ENCODE assay signal across 10 cellular contexts in genomic region chr20:57439432-57439831, GRCh38. TPM values are rescaled to one million over a fixed set of nuclear protein-coding genes. Genes with fewer than 3 reads are reported as not detected.
A peak's percentile ranks its signal among the peaks of the same experiment; 100 is the strongest.
DNase-seq lines count a peak whose midpoint lies in the region; ATAC-seq, FAIRE-seq and TF ChIP-seq lines count a peak whose summit lies in the region.
"Had no signal": no experiment of that assay in that cellular context is flagged by ENCODE, and none has a peak within 500 bp of the region (broad histone marks: within the 10 kb centered on the region; RNA-seq: fewer than 3 reads in every experiment).

No MANE protein-coding gene starts in this region.

- H3K4me1 Mint-ChIP-seq in T-helper 17 cell, result peaks cover 18% of the 10 kb centered on the region
- H3K4me1 Mint-ChIP-seq in stimulated activated effector memory CD8-positive, alpha-beta T cell treated with anti-CD3 and anti-CD28 coated beads, Interleukin-12 subunit alpha, Interleukin-12 subunit beta, amount 100 ng/mL, for 72 hours, result peaks cover 28% of the 10 kb centered on the region

- no peaks in the 10 kb centered on the region for H3K27me3 Mint-ChIP-seq in T-helper 17 cell

- H3K27ac ChIP-seq in A549, result no peak overlapping the region

- no peak for TF ChIP-seq EP300 in A549 (IDR thresholded peaks at IDR 0.05)

- intact Hi-C loops in mucosa of descending colon (cut with DNase I, micrococcal nuclease), result no loop called here

- DNase-seq in A549 (ENCODE audit: low read depth in 1 of 2, low spot score in 1 of 2) (peak in 1 of 2 experiments; percentile 29), M059J (ENCODE audit: low read depth) (peak; percentile 57), T47D (ENCODE audit: low read depth in 1 of 2, low spot score in 1 of 2) (peak; percentile 80 to 97), mucosa of descending colon (peak; percentile 68 to 82 (median 77)), T-helper 17 cell (no peak), GM20000 (ENCODE audit: low spot score) (no peak)
- DNase-seq in stimulated activated effector memory CD8-positive, alpha-beta T cell treated with anti-CD3 and anti-CD28 coated beads, Interleukin-12 subunit alpha, Interleukin-12 subunit beta, amount 100 ng/mL, for 72 hours (ENCODE audit: low spot score in 2 of 2), result no peak
- DNase-seq: activated CD8-positive, alpha-beta memory T cell treated with anti-CD3 and anti-CD28 coated beads for 24 hours had no signal

- TF ChIP-seq CTCF in A549 (IDR thresholded peaks at IDR 0.05), result no peak
- TF ChIP-seq CTCF in mucosa of descending colon (IDR thresholded peaks at IDR 0.05), result no peak
- no peak for TF ChIP-seq CTCF in GM20000 (IDR thresholded peaks at IDR 0.05; ENCODE audit: extremely low read depth, missing control alignments)

- no peaks in the 10 kb centered on the region for H3K36me3 Mint-ChIP-seq in T-helper 17 cell (ENCODE audit: low read depth)
- H3K36me3 Mint-ChIP-seq in stimulated activated effector memory CD8-positive, alpha-beta T cell treated with anti-CD3 and anti-CD28 coated beads, Interleukin-12 subunit alpha, Interleukin-12 subunit beta, amount 100 ng/mL, for 72 hours, result no peaks in the 10 kb centered on the region

- peaks cover 5% of the 10 kb centered on the region; the same call in 1 of the 3 replicates for H3K9me3 ChIP-seq in A549
- H3K9me3 ChIP-seq in mucosa of descending colon, result no peaks in the 10 kb centered on the region
- no peaks in the 10 kb centered on the region for H3K9me3 ChIP-seq in T-helper 17 cell (ENCODE audit: control insufficient read depth, low read length, poor library complexity, severe bottlenecking)

- POLR2A ChIA-PET in A549 (lab: Yijun Ruan, JAX), result no interaction called here

- no peak overlapping the region for H3K4me3 Mint-ChIP-seq in T-helper 17 cell
- H3K4me3 Mint-ChIP-seq in stimulated activated effector memory CD8-positive, alpha-beta T cell treated with anti-CD3 and anti-CD28 coated beads, Interleukin-12 subunit alpha, Interleukin-12 subunit beta, amount 100 ng/mL, for 72 hours, result no peak overlapping the region

- 31% methylated on average over 4 of the region's 6 CpGs for WGBS in A549 (ENCODE audit: missing lambda C conversion rate)

- H3K36me3 ChIP-seq in mucosa of descending colon (ENCODE audit: low read depth), result no peaks in the 10 kb centered on the region

- TF ChIP-seq RAD21 in A549 (conservative IDR thresholded peaks at IDR 0.05 in 1 of 2, IDR thresholded peaks at IDR 0.05 in 1 of 2), result no peak

- H3K4me2 ChIP-seq in A549, result peak overlapping the region; percentile 30; the same call in 2 of the 3 replicates

- no peak overlapping the region for H3K27ac Mint-ChIP-seq in T-helper 17 cell
- no peak overlapping the region for H3K27ac Mint-ChIP-seq in stimulated activated effector memory CD8-positive, alpha-beta T cell treated with anti-CD3 and anti-CD28 coated beads, Interleukin-12 subunit alpha, Interleukin-12 subunit beta, amount 100 ng/mL, for 72 hours

- no peaks in the 10 kb centered on the region for H3K9me3 Mint-ChIP-seq in stimulated activated effector memory CD8-positive, alpha-beta T cell treated with anti-CD3 and anti-CD28 coated beads, Interleukin-12 subunit alpha, Interleukin-12 subunit beta, amount 100 ng/mL, for 72 hours

- ATAC-seq in A549 (peak; percentile 32 to 40; a peak in 1 of 6 replicates), mucosa of descending colon (peak; percentile 73), T-helper 17 cell (no peak), HG03175 (IDR thresholded peaks at IDR 0.05; ENCODE audit: unreplicated experiment) (no peak)
- no peak for ATAC-seq in stimulated activated effector memory CD8-positive, alpha-beta T cell treated with anti-CD3 and anti-CD28 coated beads, Interleukin-12 subunit alpha, Interleukin-12 subunit beta, amount 100 ng/mL, for 72 hours

- FAIRE-seq in A549 (lab: Jason Lieb, UNC), result no peak
- FAIRE-seq: colon had no signal

- CTCF ChIA-PET in A549 (lab: Yijun Ruan, JAX), result interaction anchor here (0.7 to 1.5 kb wide), 5 partner anchors 39 to 59 kb away, joined by 3 read pairs; no protein-coding TSS in a partner anchor

- H3K4me1 ChIP-seq in A549 (peaks cover 3% of the 10 kb centered on the region; the same call in 1 of the 3 replicates), mucosa of descending colon (ENCODE audit: low read depth) (peaks cover 6% of the 10 kb centered on the region)

- in situ Hi-C loops in T47D (cut with HindIII; ENCODE audit: low pct_unique_long_range_greater_than_20kb, low sequenced_read_pairs), result no loop called here

- H3K4me3 ChIP-seq in A549 (no peak overlapping the region), mucosa of descending colon (no peak overlapping the region)

- TF ChIP-seq POLR2A in A549 (IDR thresholded peaks at IDR 0.05; ENCODE audit: low read length), result no peak

TF ChIP-seq in A549, 52 proteins besides CTCF, POLR2A, EP300 and RAD21:
- TF ChIP-seq RARB (CRISPR knock-in tag; IDR thresholded peaks at IDR 0.05) (no peak), TFCP2L1 (CRISPR knock-in tag; IDR thresholded peaks at IDR 0.05) (no peak), KDM5A (IDR thresholded peaks at IDR 0.05) (no peak)

RNA-seq across cellular contexts. Expression of gene RBM38, which starts 48.2 kb away (rescaled TPM):
- 6.6 and 7.6 TPM in 2 replicates for polyA plus RNA-seq in A549 (2011; rRNA removed)
- 21.0 and 30.4 TPM in 2 replicates for polyA plus RNA-seq in A549 (2012; cell fraction: cytosol; rRNA removed)
- polyA plus RNA-seq in A549 (2012; cell fraction: nucleus; rRNA removed), result 23.6 and 33.0 TPM in 2 replicates
- 13.0 to 15.7 TPM (median 14.2 TPM) in 3 replicates for polyA plus RNA-seq in A549 (2017; fragmentation: RNase III; extraction: RNeasy Plus Mini Kit Qiagen cat#74134 plus additional on column Dnase treatment)
- 3.9 and 4.5 TPM in 2 replicates for polyA minus RNA-seq in A549 (2011; rRNA and poly(A)+ RNA removed)
- 14.0 and 16.1 TPM in 2 replicates for total RNA-seq in M059J (2014; rRNA removed; shearing (Covaris generic))
- total RNA-seq in mucosa of descending colon, result 10 to 100 TPM; 29.5 to 85.5 (median 36.8) TPM
- 100 to 1,000 TPM; 176 to 257 TPM for total RNA-seq in T-helper 17 cell

Comparison
In these comparisons a context has a peak if more than half of its experiments do, and no peak if none do; other contexts are left out.
1. ATAC-seq: peak in A549 (2 of 2) and mucosa of descending colon (single experiment); none in T-helper 17 cell (single experiment), stimulated activated effector memory CD8-positive, alpha-beta T cell treated with anti-CD3 and anti-CD28 coated beads, Interleukin-12 subunit alpha, Interleukin-12 subunit beta, amount 100 ng/mL, for 72 hours (single experiment) and HG03175 (single experiment).
2. DNase-seq: peak in M059J (single experiment), T47D (2 of 2) and mucosa of descending colon (3 of 3); none in T-helper 17 cell (0 of 3), GM20000 (single experiment) and stimulated activated effector memory CD8-positive, alpha-beta T cell treated with anti-CD3 and anti-CD28 coated beads, Interleukin-12 subunit alpha, Interleukin-12 subunit beta, amount 100 ng/mL, for 72 hours (0 of 2).